In genomic region chr1:231541842-231542241, GRCh38 we compare ENCODE assay signal across 2 cellular contexts.
TF ChIP-seq lines count a peak whose summit lies in the region.

No MANE protein-coding gene starts in this region.

TF ChIP-seq in HEK293, 187 proteins besides CTCF, POLR2A, EP300 and RAD21:
- TF ChIP-seq ZNF785 (tag by site-specific recombination; IDR thresholded peaks at IDR 0.05): no peak
- peak; percentile 61 for TF ChIP-seq ZNF335 (tag by site-specific recombination; conservative IDR thresholded peaks at IDR 0.05)
- TF ChIP-seq ZNF174 (tag by site-specific recombination; IDR thresholded peaks at IDR 0.05): no peak
- no peak for TF ChIP-seq ZBTB26 (tag by site-specific recombination; optimal IDR thresholded peaks at IDR 0.05)
- no peak for TF ChIP-seq SP7 (tag by site-specific recombination; IDR thresholded peaks at IDR 0.05)
- peak; percentile 46; the same call in 1 of the 2 replicates for TF ChIP-seq MZF1 (tag by site-specific recombination; IDR thresholded peaks at IDR 0.05; ENCODE audit: borderline replicate concordance)

TF ChIP-seq in endothelial cell of umbilical vein, 7 proteins besides CTCF, POLR2A, EP300 and RAD21:
- no peak for TF ChIP-seq GATA2 (IDR thresholded peaks at IDR 0.05; ENCODE audit: insufficient read depth, insufficient read length, low read depth, low read length)
- TF ChIP-seq FOS (IDR thresholded peaks at IDR 0.05; ENCODE audit: borderline replicate concordance, insufficient read depth, low read length): no peak
- no peak for TF ChIP-seq MYC (IDR thresholded peaks at IDR 0.05; ENCODE audit: low read depth, low read length)
- TF ChIP-seq POLR2AphosphoS5 (IDR thresholded peaks at IDR 0.05; ENCODE audit: insufficient read depth, low read depth, low read length): no peak
- no peak for TF ChIP-seq MAX (IDR thresholded peaks at IDR 0.05; ENCODE audit: insufficient read depth, insufficient read length)
- TF ChIP-seq EZH2 (IDR thresholded peaks at IDR 0.05; ENCODE audit: borderline replicate concordance, low read depth, low read length, severe bottlenecking): no peak
